Comparison of ENCODE assay signal across 1 cellular context in the genomic region with DNA sequence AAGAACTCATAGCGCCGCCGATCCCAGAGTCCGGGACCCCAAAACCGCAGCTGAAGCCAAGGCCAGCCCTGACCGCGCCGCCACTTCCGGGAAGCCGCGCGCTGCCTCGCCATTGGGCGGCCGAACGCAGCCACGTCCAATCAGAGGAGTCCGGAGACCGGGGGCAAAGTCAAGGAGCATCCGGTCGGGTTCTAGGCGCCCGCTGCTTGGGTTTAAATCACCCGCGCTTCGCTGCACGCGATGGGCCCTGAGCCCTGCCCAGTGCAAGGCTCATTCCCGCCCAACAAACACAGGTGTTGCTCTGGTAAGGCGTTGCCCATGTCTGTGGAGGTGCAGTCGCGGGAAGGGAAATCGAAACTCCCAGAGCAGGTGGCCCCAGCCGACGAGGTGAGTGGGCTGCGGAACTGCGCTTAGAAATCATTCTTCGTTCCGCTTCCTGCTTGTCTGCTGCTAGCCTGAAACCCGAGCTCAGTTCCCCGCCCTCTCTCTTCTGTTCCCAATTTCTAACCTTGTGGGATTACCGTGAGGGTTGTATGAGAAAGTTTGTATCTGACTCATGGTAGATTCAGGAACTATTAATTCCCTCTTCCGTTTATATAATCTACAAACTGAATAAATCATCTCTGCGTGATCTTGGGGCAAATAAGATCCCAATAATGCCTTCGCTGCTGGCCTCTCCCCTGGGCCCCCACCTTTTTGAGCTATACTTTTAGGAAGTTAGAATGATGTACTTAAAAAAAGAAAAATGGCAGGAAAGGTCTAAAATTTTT.
TF ChIP-seq lines count a peak whose summit lies in the region.

A gene (minus strand): TSS at position 96 of the 770 bp plus-strand sequence. CDS start 86 bp downstream, at position 10.

TF ChIP-seq in HEK293, 187 proteins besides CTCF, POLR2A, EP300 and RAD21 (continued from another document and continues in another):
- TF ChIP-seq, protein P1, sequence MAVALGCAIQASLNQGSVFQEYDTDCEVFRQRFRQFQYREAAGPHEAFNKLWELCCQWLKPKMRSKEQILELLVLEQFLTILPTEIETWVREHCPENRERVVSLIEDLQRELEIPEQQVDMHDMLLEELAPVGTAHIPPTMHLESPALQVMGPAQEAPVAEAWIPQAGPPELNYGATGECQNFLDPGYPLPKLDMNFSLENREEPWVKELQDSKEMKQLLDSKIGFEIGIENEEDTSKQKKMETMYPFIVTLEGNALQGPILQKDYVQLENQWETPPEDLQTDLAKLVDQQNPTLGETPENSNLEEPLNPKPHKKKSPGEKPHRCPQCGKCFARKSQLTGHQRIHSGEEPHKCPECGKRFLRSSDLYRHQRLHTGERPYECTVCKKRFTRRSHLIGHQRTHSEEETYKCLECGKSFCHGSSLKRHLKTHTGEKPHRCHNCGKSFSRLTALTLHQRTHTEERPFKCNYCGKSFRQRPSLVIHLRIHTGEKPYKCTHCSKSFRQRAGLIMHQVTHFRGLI (tag by site-specific recombination; IDR thresholded peaks at IDR 0.05) = peak; percentile 81
- TF ChIP-seq ZBTB8A (tag by site-specific recombination; IDR thresholded peaks at IDR 0.05) (peak; percentile 96), ZNF169 (tag by site-specific recombination; IDR thresholded peaks at IDR 0.05) (no peak), ZNF366 (tag by site-specific recombination; conservative IDR thresholded peaks at IDR 0.05) (0 out of 2 replicates have a peak, but pooled peaks have one; percentile 25), ZNF623 (tag by site-specific recombination; IDR thresholded peaks at IDR 0.05) (no peak), GLI4 (tag by site-specific recombination; IDR thresholded peaks at IDR 0.05) (no peak), ZNF2 (tag by site-specific recombination; IDR thresholded peaks at IDR 0.05) (peak; percentile 80; the same call in 1 of the 2 replicates), ZNF514 (tag by site-specific recombination; IDR thresholded peaks at IDR 0.05) (no peak), ZNF701 (tag by site-specific recombination; IDR thresholded peaks at IDR 0.05) (no peak), ZNF132 (tag by site-specific recombination; IDR thresholded peaks at IDR 0.05; ENCODE audit: borderline replicate concordance) (no peak), ZNF596 (tag by site-specific recombination; IDR thresholded peaks at IDR 0.05) (no peak), ZBTB1 (tag by site-specific recombination; IDR thresholded peaks at IDR 0.05) (no peak), ZNF510 (tag by site-specific recombination; IDR thresholded peaks at IDR 0.05; ENCODE audit: insufficient replicate concordance) (no peak), ZNF677 (tag by site-specific recombination; IDR thresholded peaks at IDR 0.05) (no peak), ZNF658 (tag by site-specific recombination; IDR thresholded peaks at IDR 0.05) (no peak), ZSCAN23 (tag by site-specific recombination; IDR thresholded peaks at IDR 0.05) (no peak), ZNF843 (tag by site-specific recombination; IDR thresholded peaks at IDR 0.05) (peak; percentile 8; the same call in 1 of the 2 replicates), ZEB2 (tag by site-specific recombination; IDR thresholded peaks at IDR 0.05) (peak; percentile 93), ZNF404 (tag by site-specific recombination; IDR thresholded peaks at IDR 0.05) (no peak), ZNF266 (tag by site-specific recombination; IDR thresholded peaks at IDR 0.05; ENCODE audit: low read depth) (no peak), ZNF140 (tag by site-specific recombination; IDR thresholded peaks at IDR 0.05) (no peak), FEZF1 (tag by site-specific recombination; IDR thresholded peaks at IDR 0.05) (no peak), ZNF211 (tag by site-specific recombination; IDR thresholded peaks at IDR 0.05; ENCODE audit: low read depth) (no peak), ZNF530 (tag by site-specific recombination; IDR thresholded peaks at IDR 0.05; ENCODE audit: low read depth) (no peak), GLI2 (tag by site-specific recombination; IDR thresholded peaks at IDR 0.05; ENCODE audit: borderline replicate concordance, low read depth) (no peak), ZBTB17 (tag by site-specific recombination; IDR thresholded peaks at IDR 0.05) (peak; percentile 97), ZNF16 (tag by site-specific recombination; IDR thresholded peaks at IDR 0.05; ENCODE audit: low read depth) (no peak)
- TF ChIP-seq, protein P2, sequence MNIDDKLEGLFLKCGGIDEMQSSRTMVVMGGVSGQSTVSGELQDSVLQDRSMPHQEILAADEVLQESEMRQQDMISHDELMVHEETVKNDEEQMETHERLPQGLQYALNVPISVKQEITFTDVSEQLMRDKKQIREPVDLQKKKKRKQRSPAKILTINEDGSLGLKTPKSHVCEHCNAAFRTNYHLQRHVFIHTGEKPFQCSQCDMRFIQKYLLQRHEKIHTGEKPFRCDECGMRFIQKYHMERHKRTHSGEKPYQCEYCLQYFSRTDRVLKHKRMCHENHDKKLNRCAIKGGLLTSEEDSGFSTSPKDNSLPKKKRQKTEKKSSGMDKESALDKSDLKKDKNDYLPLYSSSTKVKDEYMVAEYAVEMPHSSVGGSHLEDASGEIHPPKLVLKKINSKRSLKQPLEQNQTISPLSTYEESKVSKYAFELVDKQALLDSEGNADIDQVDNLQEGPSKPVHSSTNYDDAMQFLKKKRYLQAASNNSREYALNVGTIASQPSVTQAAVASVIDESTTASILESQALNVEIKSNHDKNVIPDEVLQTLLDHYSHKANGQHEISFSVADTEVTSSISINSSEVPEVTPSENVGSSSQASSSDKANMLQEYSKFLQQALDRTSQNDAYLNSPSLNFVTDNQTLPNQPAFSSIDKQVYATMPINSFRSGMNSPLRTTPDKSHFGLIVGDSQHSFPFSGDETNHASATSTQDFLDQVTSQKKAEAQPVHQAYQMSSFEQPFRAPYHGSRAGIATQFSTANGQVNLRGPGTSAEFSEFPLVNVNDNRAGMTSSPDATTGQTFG (tag by site-specific recombination; IDR thresholded peaks at IDR 0.05; ENCODE audit: borderline replicate concordance) = no peak
- TF ChIP-seq, protein P3, sequence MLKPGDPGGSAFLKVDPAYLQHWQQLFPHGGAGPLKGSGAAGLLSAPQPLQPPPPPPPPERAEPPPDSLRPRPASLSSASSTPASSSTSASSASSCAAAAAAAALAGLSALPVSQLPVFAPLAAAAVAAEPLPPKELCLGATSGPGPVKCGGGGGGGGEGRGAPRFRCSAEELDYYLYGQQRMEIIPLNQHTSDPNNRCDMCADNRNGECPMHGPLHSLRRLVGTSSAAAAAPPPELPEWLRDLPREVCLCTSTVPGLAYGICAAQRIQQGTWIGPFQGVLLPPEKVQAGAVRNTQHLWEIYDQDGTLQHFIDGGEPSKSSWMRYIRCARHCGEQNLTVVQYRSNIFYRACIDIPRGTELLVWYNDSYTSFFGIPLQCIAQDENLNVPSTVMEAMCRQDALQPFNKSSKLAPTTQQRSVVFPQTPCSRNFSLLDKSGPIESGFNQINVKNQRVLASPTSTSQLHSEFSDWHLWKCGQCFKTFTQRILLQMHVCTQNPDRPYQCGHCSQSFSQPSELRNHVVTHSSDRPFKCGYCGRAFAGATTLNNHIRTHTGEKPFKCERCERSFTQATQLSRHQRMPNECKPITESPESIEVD (tag by site-specific recombination; IDR thresholded peaks at IDR 0.05) = no peak
- TF ChIP-seq, protein P4, sequence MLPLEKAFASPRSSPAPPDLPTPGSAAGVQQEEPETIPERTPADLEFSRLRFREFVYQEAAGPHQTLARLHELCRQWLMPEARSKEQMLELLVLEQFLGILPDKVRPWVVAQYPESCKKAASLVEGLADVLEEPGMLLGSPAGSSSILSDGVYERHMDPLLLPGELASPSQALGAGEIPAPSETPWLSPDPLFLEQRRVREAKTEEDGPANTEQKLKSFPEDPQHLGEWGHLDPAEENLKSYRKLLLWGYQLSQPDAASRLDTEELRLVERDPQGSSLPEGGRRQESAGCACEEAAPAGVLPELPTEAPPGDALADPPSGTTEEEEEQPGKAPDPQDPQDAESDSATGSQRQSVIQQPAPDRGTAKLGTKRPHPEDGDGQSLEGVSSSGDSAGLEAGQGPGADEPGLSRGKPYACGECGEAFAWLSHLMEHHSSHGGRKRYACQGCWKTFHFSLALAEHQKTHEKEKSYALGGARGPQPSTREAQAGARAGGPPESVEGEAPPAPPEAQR (tag by site-specific recombination; IDR thresholded peaks at IDR 0.05) = no peak
- TF ChIP-seq, protein P5, sequence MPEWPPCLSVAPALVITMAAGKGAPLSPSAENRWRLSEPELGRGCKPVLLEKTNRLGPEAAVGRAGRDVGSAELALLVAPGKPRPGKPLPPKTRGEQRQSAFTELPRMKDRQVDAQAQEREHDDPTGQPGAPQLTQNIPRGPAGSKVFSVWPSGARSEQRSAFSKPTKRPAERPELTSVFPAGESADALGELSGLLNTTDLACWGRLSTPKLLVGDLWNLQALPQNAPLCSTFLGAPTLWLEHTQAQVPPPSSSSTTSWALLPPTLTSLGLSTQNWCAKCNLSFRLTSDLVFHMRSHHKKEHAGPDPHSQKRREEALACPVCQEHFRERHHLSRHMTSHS (tag by site-specific recombination; IDR thresholded peaks at IDR 0.05) = no peak
- TF ChIP-seq, protein P6, sequence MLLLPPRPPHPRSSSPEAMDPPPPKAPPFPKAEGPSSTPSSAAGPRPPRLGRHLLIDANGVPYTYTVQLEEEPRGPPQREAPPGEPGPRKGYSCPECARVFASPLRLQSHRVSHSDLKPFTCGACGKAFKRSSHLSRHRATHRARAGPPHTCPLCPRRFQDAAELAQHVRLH (tag by site-specific recombination; IDR thresholded peaks at IDR 0.05) = peak; percentile 91
- TF ChIP-seq, protein P7, sequence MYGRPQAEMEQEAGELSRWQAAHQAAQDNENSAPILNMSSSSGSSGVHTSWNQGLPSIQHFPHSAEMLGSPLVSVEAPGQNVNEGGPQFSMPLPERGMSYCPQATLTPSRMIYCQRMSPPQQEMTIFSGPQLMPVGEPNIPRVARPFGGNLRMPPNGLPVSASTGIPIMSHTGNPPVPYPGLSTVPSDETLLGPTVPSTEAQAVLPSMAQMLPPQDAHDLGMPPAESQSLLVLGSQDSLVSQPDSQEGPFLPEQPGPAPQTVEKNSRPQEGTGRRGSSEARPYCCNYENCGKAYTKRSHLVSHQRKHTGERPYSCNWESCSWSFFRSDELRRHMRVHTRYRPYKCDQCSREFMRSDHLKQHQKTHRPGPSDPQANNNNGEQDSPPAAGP (tag by site-specific recombination; IDR thresholded peaks at IDR 0.05) = peak; percentile 74; the same call in 1 of the 2 replicates
- TF ChIP-seq, protein P8, sequence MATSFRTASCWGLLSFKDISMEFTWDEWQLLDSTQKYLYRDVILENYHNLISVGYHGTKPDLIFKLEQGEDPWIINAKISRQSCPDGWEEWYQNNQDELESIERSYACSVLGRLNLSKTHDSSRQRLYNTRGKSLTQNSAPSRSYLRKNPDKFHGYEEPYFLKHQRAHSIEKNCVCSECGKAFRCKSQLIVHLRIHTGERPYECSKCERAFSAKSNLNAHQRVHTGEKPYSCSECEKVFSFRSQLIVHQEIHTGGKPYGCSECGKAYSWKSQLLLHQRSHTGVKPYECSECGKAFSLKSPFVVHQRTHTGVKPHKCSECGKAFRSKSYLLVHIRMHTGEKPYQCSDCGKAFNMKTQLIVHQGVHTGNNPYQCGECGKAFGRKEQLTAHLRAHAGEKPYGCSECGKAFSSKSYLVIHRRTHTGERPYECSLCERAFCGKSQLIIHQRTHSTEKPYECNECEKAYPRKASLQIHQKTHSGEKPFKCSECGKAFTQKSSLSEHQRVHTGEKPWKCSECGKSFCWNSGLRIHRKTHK (tag by site-specific recombination; IDR thresholded peaks at IDR 0.05) = no peak
- TF ChIP-seq, protein P9, sequence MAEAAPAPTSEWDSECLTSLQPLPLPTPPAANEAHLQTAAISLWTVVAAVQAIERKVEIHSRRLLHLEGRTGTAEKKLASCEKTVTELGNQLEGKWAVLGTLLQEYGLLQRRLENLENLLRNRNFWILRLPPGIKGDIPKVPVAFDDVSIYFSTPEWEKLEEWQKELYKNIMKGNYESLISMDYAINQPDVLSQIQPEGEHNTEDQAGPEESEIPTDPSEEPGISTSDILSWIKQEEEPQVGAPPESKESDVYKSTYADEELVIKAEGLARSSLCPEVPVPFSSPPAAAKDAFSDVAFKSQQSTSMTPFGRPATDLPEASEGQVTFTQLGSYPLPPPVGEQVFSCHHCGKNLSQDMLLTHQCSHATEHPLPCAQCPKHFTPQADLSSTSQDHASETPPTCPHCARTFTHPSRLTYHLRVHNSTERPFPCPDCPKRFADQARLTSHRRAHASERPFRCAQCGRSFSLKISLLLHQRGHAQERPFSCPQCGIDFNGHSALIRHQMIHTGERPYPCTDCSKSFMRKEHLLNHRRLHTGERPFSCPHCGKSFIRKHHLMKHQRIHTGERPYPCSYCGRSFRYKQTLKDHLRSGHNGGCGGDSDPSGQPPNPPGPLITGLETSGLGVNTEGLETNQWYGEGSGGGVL (tag by site-specific recombination; IDR thresholded peaks at IDR 0.05) = peak; percentile 41; the same call in 1 of the 2 replicates
- TF ChIP-seq, protein P10, sequence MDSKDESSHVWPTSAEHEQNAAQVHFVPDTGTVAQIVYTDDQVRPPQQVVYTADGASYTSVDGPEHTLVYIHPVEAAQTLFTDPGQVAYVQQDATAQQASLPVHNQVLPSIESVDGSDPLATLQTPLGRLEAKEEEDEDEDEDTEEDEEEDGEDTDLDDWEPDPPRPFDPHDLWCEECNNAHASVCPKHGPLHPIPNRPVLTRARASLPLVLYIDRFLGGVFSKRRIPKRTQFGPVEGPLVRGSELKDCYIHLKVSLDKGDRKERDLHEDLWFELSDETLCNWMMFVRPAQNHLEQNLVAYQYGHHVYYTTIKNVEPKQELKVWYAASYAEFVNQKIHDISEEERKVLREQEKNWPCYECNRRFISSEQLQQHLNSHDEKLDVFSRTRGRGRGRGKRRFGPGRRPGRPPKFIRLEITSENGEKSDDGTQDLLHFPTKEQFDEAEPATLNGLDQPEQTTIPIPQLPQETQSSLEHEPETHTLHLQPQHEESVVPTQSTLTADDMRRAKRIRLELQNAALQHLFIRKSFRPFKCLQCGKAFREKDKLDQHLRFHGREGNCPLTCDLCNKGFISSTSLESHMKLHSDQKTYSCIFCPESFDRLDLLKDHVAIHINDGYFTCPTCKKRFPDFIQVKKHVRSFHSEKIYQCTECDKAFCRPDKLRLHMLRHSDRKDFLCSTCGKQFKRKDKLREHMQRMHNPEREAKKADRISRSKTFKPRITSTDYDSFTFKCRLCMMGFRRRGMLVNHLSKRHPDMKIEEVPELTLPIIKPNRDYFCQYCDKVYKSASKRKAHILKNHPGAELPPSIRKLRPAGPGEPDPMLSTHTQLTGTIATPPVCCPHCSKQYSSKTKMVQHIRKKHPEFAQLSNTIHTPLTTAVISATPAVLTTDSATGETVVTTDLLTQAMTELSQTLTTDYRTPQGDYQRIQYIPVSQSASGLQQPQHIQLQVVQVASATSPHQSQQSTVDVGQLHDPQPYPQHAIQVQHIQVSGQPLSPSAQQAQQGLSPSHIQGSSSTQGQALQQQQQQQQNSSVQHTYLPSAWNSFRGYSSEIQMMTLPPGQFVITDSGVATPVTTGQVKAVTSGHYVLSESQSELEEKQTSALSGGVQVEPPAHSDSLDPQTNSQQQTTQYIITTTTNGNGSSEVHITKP (tag by site-specific recombination; IDR thresholded peaks at IDR 0.05) = peak; percentile 87
